12 cellular contexts compared by ENCODE assay signal in genomic region chr1:58649555-58649954, GRCh38. TPM values are rescaled to one million over a fixed set of nuclear protein-coding genes. Genes with fewer than 3 reads are reported as not detected.
DNase-seq lines count a peak whose midpoint lies in the region; ATAC-seq and TF ChIP-seq lines count a peak whose summit lies in the region.
"Had no signal": no experiment of that assay in that cellular context is flagged by ENCODE, and none has a peak within 500 bp of the region (broad histone marks: within the 10 kb centered on the region; RNA-seq: fewer than 3 reads in every experiment).

No MANE protein-coding gene starts in this region.

- intact Hi-C loops in CD8-positive, alpha-beta T cell (cut with DNase I, micrococcal nuclease), result no loop called here

- POLR2A ChIA-PET in CD8-positive, alpha-beta T cell (lab: Charles Lee), result no interaction called here

- TF ChIP-seq CTCF in CD8-positive, alpha-beta T cell (IDR thresholded peaks at IDR 0.05), result no peak
- no peak for TF ChIP-seq CTCF in fibroblast of pulmonary artery (IDR thresholded peaks at IDR 0.05; ENCODE audit: low read length, missing control alignments)

- H3K27ac ChIP-seq in CD8-positive, alpha-beta T cell (ENCODE audit: low read depth, low read length), result no peak overlapping the region
- no peak overlapping the region for H3K27ac ChIP-seq in SJCRH30
- H3K27ac ChIP-seq: dorsolateral prefrontal cortex, gastroesophageal sphincter had no signal

- peaks cover 19% of the 10 kb centered on the region for H3K4me1 Mint-ChIP-seq in CD8-positive, alpha-beta T cell (ENCODE audit: low read depth)

- no peak overlapping the region for H3K4me3 ChIP-seq in CD8-positive, alpha-beta T cell (ENCODE audit: low read depth, low read length)
- H3K4me3 ChIP-seq in SJCRH30, result no peak overlapping the region
- no peak overlapping the region for H3K4me3 ChIP-seq in fibroblast of pulmonary artery (replicated peaks; ENCODE audit: low read depth, low read length)
- H3K4me3 ChIP-seq: gastroesophageal sphincter had no signal

- no peak overlapping the region for H3K27ac Mint-ChIP-seq in CD8-positive, alpha-beta T cell

- no peaks in the 10 kb centered on the region for H3K27me3 Mint-ChIP-seq in CD8-positive, alpha-beta T cell (ENCODE audit: low read depth)

- peak; percentile 46 for DNase-seq in NCI-H748 (lab: John Stamatoyannopoulos, UW; ENCODE audit: unreplicated experiment)
- no peak for DNase-seq in NCI-H748 treated with DMSO at 0.1 percent for 48 hours (lab: John Stamatoyannopoulos, UW)
- DNase-seq in CD8-positive, alpha-beta T cell, result peak in 4 of 7 experiments; percentile 8 to 67 (median 42)
- DNase-seq in SJCRH30, result peak; percentile 17 to 51
- peak; percentile 5 for DNase-seq in fibroblast of pulmonary artery (ENCODE audit: low read depth)
- DNase-seq in NCI-H146 treated with DMSO at 0.1 percent for 48 hours (lab: John Stamatoyannopoulos, UW; ENCODE audit: unreplicated experiment), result no peak
- DNase-seq: NCI-H1092 treated with DMSO at 0.1 percent for 48 hours had no signal

- no peaks in the 10 kb centered on the region for H3K9me3 Mint-ChIP-seq in CD8-positive, alpha-beta T cell
- H3K9me3 Mint-ChIP-seq: activated naive CD4-positive, alpha-beta T cell treated with anti-CD3 and anti-CD28 coated beads, Interleukin-2, amount 50 U/mL, for 72 hours had no signal

- no peaks in the 10 kb centered on the region for H3K9me3 ChIP-seq in CD8-positive, alpha-beta T cell (ENCODE audit: low read length)
- no peaks in the 10 kb centered on the region for H3K9me3 ChIP-seq in SJCRH30 (replicated peaks)
- H3K9me3 ChIP-seq: gastroesophageal sphincter had no signal

- no peaks in the 10 kb centered on the region for H3K36me3 ChIP-seq in CD8-positive, alpha-beta T cell (ENCODE audit: insufficient read depth, low read length)
- H3K36me3 ChIP-seq in SJCRH30, result peaks cover 12% of the 10 kb centered on the region

- H3K27me3 ChIP-seq in CD8-positive, alpha-beta T cell (ENCODE audit: insufficient read depth, low read length), result no peaks in the 10 kb centered on the region
- no peaks in the 10 kb centered on the region for H3K27me3 ChIP-seq in SJCRH30
- H3K27me3 ChIP-seq: dorsolateral prefrontal cortex, gastroesophageal sphincter had no signal

- ATAC-seq in CD8-positive, alpha-beta T cell, result peak; percentile 27
- no peak for ATAC-seq in HG03565 (IDR thresholded peaks at IDR 0.05; ENCODE audit: unreplicated experiment)
- ATAC-seq in GM19351 (IDR thresholded peaks at IDR 0.05; ENCODE audit: unreplicated experiment), result no peak
- ATAC-seq: gastroesophageal sphincter had no signal

- H3K36me3 Mint-ChIP-seq in CD8-positive, alpha-beta T cell, result peaks cover 4% of the 10 kb centered on the region

- CTCF ChIA-PET in CD8-positive, alpha-beta T cell (lab: Charles Lee), result interaction anchor here (1.3 to 1.6 kb wide), 2 partner anchors 103 to 134 kb away, joined by 3 to 4 read pairs; partner anchors contain the start of gene OMA1

- H3K4me3 Mint-ChIP-seq in CD8-positive, alpha-beta T cell, result peak overlapping the region; percentile 35

- H3K4me1 ChIP-seq in CD8-positive, alpha-beta T cell (ENCODE audit: insufficient read depth, low read length), result peaks cover 14% of the 10 kb centered on the region
- H3K4me1 ChIP-seq in SJCRH30, result 0 out of 2 replicates have a peak, but pooled peaks cover 2% of the 10 kb centered on the region

RNA-seq across cellular contexts. Expression of gene MYSM1, which starts 50.3 kb away (rescaled TPM):
- total RNA-seq in CD8-positive, alpha-beta T cell, result 10 to 100 TPM; 63.9 to 64.5 TPM
- 30.5 and 37.3 TPM in 2 replicates for total RNA-seq in SJCRH30 (2014; rRNA removed; shearing (Covaris generic))

Comparison
In these comparisons a context has a peak if more than half of its experiments do, and no peak if none do; other contexts are left out.
1. DNase-seq: peak in NCI-H748 (single experiment), CD8-positive, alpha-beta T cell (4 of 7), SJCRH30 (2 of 2) and fibroblast of pulmonary artery (single experiment); none in NCI-H748 treated with DMSO at 0.1 percent for 48 hours (single experiment) and NCI-H146 treated with DMSO at 0.1 percent for 48 hours (single experiment).